Comparison of ENCODE assay signal across 13 cellular contexts in the genomic region with DNA sequence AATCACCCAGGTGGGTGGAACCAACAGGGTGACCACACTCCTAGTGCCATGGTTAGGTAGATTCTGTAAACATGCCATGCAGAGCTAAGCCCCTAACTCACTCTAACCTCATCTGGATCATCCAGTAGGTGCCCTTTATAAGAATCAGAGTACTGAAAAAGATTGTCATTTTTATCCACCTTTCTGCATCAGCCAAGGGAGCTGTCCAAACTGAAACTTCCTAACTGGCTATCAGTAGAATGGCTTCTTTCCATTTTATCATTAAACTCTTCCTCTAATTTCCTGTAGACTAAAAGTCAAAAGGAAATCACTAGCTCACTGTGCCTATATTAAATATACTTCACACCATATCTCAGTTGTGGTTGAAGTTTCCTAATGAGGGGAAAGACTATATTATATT. TPM values are rescaled to one million over a fixed set of nuclear protein-coding genes. Genes with fewer than 3 reads are reported as not detected.
"Had no signal": no experiment of that assay in that cellular context is flagged by ENCODE, and none has a peak within 500 bp of the region (broad histone marks: within the 10 kb centered on the region; RNA-seq: fewer than 3 reads in every experiment).

No MANE protein-coding gene starts in this region.

- H3K27ac ChIP-seq: HL-60, KMS-11 had no signal

- H3K4me3 ChIP-seq: K562 had no signal

- ATAC-seq: HepG2, K562 had no signal

- DNase-seq: IMR-90, Karpas-422, Kasumi-1, KBM-7, KG1 had no signal

- H3K4me2 ChIP-seq: KMS-11 had no signal

- H3K9ac ChIP-seq: KMS-11 had no signal

- FAIRE-seq: HepG2, HTR-8/SVneo, K562 had no signal

RNA-seq across cellular contexts. Expression of a gene that starts 6.5 kb away (rescaled TPM):
- total RNA-seq: HepG2, HT-29, HT1080, IMR-90, K562 had no signal
- polyA plus RNA-seq: HepG2, IgD-negative memory B cell, IMR-90, K562 had no signal
